10 cellular contexts compared by ENCODE assay signal in genomic region chr4:101018836-101019235, GRCh38.
DNase-seq lines count a peak whose midpoint lies in the region; ATAC-seq and TF ChIP-seq lines count a peak whose summit lies in the region.
"Had no signal": no experiment of that assay in that cellular context is flagged by ENCODE, and none has a peak within 500 bp of the region (broad histone marks: within the 10 kb centered on the region; RNA-seq: fewer than 3 reads in every experiment).

No MANE protein-coding gene starts in this region.

- no peaks in the 10 kb centered on the region for H3K79me2 ChIP-seq in PC-3 (ENCODE audit: low read length)

- H3K4me2 ChIP-seq in PC-3 (ENCODE audit: low read length): no peak overlapping the region

- H3F3A ChIP-seq in PC-3 (ENCODE audit: low read length, unreplicated experiment): peaks cover 4% of the 10 kb centered on the region

- ATAC-seq in GM19328 (IDR thresholded peaks at IDR 0.05; ENCODE audit: unreplicated experiment) (peak; percentile 63), HG03064 (IDR thresholded peaks at IDR 0.05; ENCODE audit: low read depth, unreplicated experiment) (peak; percentile 46), body of pancreas (no peak), PC-3 (no peak)

- POLR2A ChIA-PET in RWPE1 (lab: Yijun Ruan, JAX; ENCODE audit: low non-redundant PET) (no interaction called here), PC-3 (lab: Charles Lee; ENCODE audit: unreplicated experiment) (no interaction called here)

- no TSS peak for BruUV-seq in PC-3 (replicated peaks; lab: Mats Ljungman, UMichigan)

- H2AFZ ChIP-seq in PC-3 (ENCODE audit: low read length): no peak overlapping the region

- no peak overlapping the region for H3K9ac ChIP-seq in PC-3 (ENCODE audit: low read length)

- CTCF ChIA-PET in RWPE1 (lab: Yijun Ruan, JAX): no interaction called here
- CTCF ChIA-PET in PC-3 (lab: Charles Lee): no interaction called here

- H3K36me3 ChIP-seq in body of pancreas (replicated peaks in 1 of 2; ENCODE audit: insufficient read depth in 1 of 2, low read depth in 2 of 2) (no peaks in the 10 kb centered on the region), PC-3 (ENCODE audit: low read depth, low read length) (no peaks in the 10 kb centered on the region)
- H3K36me3 ChIP-seq: esophagus squamous epithelium had no signal

- no peaks in the 10 kb centered on the region for H3K9me2 ChIP-seq in PC-3 (replicated peaks; ENCODE audit: low read length)

- no peaks in the 10 kb centered on the region for H4K20me1 ChIP-seq in PC-3 (ENCODE audit: low read length)

- H3K9me3 ChIP-seq in body of pancreas: no peaks in the 10 kb centered on the region
- no peaks in the 10 kb centered on the region for H3K9me3 ChIP-seq in PC-3 (ENCODE audit: low read length)
- H3K9me3 ChIP-seq: esophagus squamous epithelium had no signal

- H3K27me3 ChIP-seq in body of pancreas (no peaks in the 10 kb centered on the region), PC-3 (ENCODE audit: low read length) (no peaks in the 10 kb centered on the region)
- H3K27me3 ChIP-seq: esophagus squamous epithelium had no signal

- H3K27ac ChIP-seq in C4-2B: peak overlapping the region; percentile 14; the same call in 1 of the 2 replicates
- no peak overlapping the region for H3K27ac ChIP-seq in RWPE1
- no peak overlapping the region for H3K27ac ChIP-seq in body of pancreas
- H3K27ac ChIP-seq in PC-3 (ENCODE audit: low read length): no peak overlapping the region

- no peak for TF ChIP-seq POLR2A in body of pancreas (IDR thresholded peaks at IDR 0.05)

- H3K4me1 ChIP-seq in body of pancreas (no peaks in the 10 kb centered on the region), PC-3 (ENCODE audit: insufficient read depth, low read length) (peaks cover 29% of the 10 kb centered on the region)

- peak; percentile 86 for DNase-seq in SIG-M5 treated with dmso at 0.1 percent for 504 hours (lab: John Stamatoyannopoulos, UW; ENCODE audit: unreplicated experiment)
- DNase-seq in RWPE1 (ENCODE audit: low spot score): no peak
- DNase-seq in body of pancreas: no peak
- no peak for DNase-seq in T-helper 9 cell
- DNase-seq in PC-3: no peak
- DNase-seq: esophagus squamous epithelium, NCI-H1694 treated with DMSO at 0.1 percent for 48 hours had no signal

- intact Hi-C loops in body of pancreas (cut with DNase I): no loop called here
- intact Hi-C loops in PC-3 (cut with micrococcal nuclease): no loop called here

- no peak overlapping the region for H3K4me3 ChIP-seq in body of pancreas
- no peak overlapping the region for H3K4me3 ChIP-seq in PC-3 (ENCODE audit: low read length)
- H3K4me3 ChIP-seq: esophagus squamous epithelium had no signal

- WGBS in body of pancreas, 2 donors: 91 to 93% methylated on average over 5 of the region's 5 CpGs

- TF ChIP-seq CTCF in C4-2B (conservative IDR thresholded peaks at IDR 0.05) (no peak), RWPE1 (conservative IDR thresholded peaks at IDR 0.05; ENCODE audit: low read depth) (no peak), body of pancreas (IDR thresholded peaks at IDR 0.05) (no peak), PC-3 (conservative IDR thresholded peaks at IDR 0.05; ENCODE audit: low read depth, low read length) (no peak)

Comparison
In these comparisons a context has a peak if more than half of its experiments do, and no peak if none do; other contexts are left out.
1. ATAC-seq: peak in GM19328 (single experiment) and HG03064 (single experiment); none in body of pancreas (single experiment) and PC-3 (single experiment).